In the genomic region with DNA sequence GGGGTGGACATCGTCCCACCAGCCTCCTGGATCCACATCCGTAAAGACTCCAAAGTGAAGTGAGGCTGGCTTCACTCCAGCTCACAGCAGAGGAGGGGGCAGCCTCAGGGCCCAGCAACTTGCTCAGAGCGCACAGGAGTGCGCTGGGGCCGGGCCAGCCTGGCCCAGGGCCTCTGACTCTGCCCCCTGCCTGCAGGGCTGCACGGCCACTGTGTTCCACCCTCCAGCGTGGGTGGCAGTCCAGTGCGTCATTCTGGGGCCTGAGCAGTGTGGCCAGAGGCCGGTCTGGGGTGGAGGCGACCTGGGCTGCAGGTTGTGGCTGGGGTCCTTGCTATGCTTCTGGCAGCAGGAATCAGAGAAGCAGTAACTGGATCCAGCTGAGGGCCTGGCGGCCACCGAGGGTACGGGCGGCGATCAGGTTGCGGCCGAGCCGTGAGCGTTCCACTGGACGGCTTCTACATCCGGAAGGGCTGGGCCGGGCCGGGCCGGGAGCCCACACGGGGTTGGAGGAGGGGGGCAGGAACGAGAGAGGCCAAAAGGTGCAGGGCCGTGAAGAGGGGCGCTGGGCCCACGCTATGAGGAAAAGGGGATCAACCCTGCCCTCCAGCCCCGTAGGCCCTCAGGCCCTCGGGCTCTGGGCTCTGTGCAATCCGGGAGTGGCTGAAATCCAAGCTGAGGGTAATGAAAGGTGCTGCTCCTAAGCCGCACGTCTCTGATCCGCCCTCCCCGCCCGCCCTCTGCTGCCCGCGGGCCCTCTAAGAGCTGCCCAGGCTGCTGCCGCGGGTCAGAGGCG, we compare ENCODE assay signal across 1 cellular context.
TF ChIP-seq lines count a peak whose summit lies in the region.

A gene with protein sequence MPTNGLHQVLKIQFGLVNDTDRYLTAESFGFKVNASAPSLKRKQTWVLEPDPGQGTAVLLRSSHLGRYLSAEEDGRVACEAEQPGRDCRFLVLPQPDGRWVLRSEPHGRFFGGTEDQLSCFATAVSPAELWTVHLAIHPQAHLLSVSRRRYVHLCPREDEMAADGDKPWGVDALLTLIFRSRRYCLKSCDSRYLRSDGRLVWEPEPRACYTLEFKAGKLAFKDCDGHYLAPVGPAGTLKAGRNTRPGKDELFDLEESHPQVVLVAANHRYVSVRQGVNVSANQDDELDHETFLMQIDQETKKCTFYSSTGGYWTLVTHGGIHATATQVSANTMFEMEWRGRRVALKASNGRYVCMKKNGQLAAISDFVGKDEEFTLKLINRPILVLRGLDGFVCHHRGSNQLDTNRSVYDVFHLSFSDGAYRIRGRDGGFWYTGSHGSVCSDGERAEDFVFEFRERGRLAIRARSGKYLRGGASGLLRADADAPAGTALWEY (plus strand): TSS at position 787 of the 793 bp plus-strand sequence. CDS start 155 bp downstream, outside the sequence.

TF ChIP-seq in SK-N-SH treated with all-trans-retinoic acid at 6 μM for 48 hours, 23 proteins besides CTCF, POLR2A, EP300 and RAD21 (continued from another document):
- TF ChIP-seq PPARA (CRISPR knock-in tag; IDR thresholded peaks at IDR 0.05; ENCODE audit: borderline replicate concordance) (no peak), TCF4 (CRISPR knock-in tag; IDR thresholded peaks at IDR 0.05; ENCODE audit: borderline replicate concordance) (no peak), TOX (CRISPR knock-in tag; IDR thresholded peaks at IDR 0.05; ENCODE audit: borderline replicate concordance) (no peak), GLIS3 (CRISPR knock-in tag; IDR thresholded peaks at IDR 0.05) (no peak), ESRRG (CRISPR knock-in tag; IDR thresholded peaks at IDR 0.05) (no peak), ZFP3 (CRISPR knock-in tag; IDR thresholded peaks at IDR 0.05) (no peak), OSR1 (CRISPR knock-in tag; IDR thresholded peaks at IDR 0.05) (no peak), ZNF70 (CRISPR knock-in tag; IDR thresholded peaks at IDR 0.05) (no peak), ARNTL (CRISPR knock-in tag; IDR thresholded peaks at IDR 0.05; ENCODE audit: borderline replicate concordance, low read depth) (no peak), ZNF8 (CRISPR knock-in tag; IDR thresholded peaks at IDR 0.05) (no peak), ZNF565 (CRISPR knock-in tag; conservative IDR thresholded peaks at IDR 0.05; ENCODE audit: low read depth) (no peak)
- TF ChIP-seq, protein P1, sequence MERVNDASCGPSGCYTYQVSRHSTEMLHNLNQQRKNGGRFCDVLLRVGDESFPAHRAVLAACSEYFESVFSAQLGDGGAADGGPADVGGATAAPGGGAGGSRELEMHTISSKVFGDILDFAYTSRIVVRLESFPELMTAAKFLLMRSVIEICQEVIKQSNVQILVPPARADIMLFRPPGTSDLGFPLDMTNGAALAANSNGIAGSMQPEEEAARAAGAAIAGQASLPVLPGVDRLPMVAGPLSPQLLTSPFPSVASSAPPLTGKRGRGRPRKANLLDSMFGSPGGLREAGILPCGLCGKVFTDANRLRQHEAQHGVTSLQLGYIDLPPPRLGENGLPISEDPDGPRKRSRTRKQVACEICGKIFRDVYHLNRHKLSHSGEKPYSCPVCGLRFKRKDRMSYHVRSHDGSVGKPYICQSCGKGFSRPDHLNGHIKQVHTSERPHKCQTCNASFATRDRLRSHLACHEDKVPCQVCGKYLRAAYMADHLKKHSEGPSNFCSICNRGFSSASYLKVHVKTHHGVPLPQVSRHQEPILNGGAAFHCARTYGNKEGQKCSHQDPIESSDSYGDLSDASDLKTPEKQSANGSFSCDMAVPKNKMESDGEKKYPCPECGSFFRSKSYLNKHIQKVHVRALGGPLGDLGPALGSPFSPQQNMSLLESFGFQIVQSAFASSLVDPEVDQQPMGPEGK (CRISPR knock-in tag; IDR thresholded peaks at IDR 0.05; ENCODE audit: borderline replicate concordance): no peak
- TF ChIP-seq, protein P2, sequence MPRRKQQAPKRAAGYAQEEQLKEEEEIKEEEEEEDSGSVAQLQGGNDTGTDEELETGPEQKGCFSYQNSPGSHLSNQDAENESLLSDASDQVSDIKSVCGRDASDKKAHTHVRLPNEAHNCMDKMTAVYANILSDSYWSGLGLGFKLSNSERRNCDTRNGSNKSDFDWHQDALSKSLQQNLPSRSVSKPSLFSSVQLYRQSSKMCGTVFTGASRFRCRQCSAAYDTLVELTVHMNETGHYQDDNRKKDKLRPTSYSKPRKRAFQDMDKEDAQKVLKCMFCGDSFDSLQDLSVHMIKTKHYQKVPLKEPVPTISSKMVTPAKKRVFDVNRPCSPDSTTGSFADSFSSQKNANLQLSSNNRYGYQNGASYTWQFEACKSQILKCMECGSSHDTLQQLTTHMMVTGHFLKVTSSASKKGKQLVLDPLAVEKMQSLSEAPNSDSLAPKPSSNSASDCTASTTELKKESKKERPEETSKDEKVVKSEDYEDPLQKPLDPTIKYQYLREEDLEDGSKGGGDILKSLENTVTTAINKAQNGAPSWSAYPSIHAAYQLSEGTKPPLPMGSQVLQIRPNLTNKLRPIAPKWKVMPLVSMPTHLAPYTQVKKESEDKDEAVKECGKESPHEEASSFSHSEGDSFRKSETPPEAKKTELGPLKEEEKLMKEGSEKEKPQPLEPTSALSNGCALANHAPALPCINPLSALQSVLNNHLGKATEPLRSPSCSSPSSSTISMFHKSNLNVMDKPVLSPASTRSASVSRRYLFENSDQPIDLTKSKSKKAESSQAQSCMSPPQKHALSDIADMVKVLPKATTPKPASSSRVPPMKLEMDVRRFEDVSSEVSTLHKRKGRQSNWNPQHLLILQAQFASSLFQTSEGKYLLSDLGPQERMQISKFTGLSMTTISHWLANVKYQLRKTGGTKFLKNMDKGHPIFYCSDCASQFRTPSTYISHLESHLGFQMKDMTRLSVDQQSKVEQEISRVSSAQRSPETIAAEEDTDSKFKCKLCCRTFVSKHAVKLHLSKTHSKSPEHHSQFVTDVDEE (CRISPR knock-in tag; IDR thresholded peaks at IDR 0.05): no peak
- TF ChIP-seq, protein P3, sequence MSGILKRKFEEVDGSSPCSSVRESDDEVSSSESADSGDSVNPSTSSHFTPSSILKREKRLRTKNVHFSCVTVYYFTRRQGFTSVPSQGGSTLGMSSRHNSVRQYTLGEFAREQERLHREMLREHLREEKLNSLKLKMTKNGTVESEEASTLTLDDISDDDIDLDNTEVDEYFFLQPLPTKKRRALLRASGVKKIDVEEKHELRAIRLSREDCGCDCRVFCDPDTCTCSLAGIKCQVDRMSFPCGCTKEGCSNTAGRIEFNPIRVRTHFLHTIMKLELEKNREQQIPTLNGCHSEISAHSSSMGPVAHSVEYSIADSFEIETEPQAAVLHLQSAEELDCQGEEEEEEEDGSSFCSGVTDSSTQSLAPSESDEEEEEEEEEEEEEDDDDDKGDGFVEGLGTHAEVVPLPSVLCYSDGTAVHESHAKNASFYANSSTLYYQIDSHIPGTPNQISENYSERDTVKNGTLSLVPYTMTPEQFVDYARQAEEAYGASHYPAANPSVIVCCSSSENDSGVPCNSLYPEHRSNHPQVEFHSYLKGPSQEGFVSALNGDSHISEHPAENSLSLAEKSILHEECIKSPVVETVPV (CRISPR knock-in tag; IDR thresholded peaks at IDR 0.05): no peak
